Comparison of ENCODE assay signal across 1 cellular context in the genomic region with DNA sequence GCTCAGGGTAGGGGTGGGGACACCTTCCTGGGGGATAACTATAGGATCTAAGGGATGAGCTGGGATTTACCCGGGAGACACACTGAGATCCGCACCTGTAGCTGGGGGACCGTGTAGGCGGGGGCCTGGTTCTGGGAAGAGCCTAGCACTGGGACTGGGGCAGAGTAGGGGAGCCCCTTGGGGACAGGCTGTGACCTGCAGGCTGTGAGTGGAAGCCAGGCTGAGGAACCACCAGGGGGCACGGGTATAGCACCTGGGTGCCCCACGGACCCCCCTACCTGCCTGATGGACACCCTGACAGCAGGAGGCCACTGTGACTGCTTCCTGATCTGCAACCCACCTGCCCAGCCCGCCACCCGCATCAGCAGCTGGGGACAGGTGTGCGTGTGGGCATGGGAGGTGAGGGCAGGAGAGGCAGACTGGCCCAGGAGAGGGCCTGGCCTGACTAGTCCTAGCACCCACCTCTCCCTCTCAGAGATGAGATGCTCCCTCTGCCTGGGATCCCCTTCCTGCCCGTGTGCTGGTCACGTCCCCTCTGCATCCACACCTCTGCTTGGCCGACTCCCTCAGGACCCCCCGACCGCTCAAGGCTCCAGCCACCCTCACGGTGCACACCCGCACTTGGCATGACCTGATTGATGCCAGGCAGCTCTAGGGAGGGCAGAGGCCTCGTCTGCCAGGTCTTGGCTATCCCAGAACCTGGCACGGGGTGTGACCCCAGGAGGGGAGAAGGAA.
TF ChIP-seq lines count a peak whose summit lies in the region.

No MANE protein-coding gene starts in this region.

TF ChIP-seq in HepG2, 621 proteins besides CTCF, POLR2A, EP300 and RAD21 (continued from another document):
- TF ChIP-seq ZBTB34 (CRISPR knock-in tag; IDR thresholded peaks at IDR 0.05) (no peak), KAT8 (CRISPR knock-in tag; IDR thresholded peaks at IDR 0.05) (no peak), JARID2 (CRISPR knock-in tag; IDR thresholded peaks at IDR 0.05; ENCODE audit: insufficient replicate concordance) (no peak), NCOA5 (CRISPR knock-in tag; IDR thresholded peaks at IDR 0.05) (no peak), ZNF530 (CRISPR knock-in tag; IDR thresholded peaks at IDR 0.05; ENCODE audit: low read depth) (no peak)
- TF ChIP-seq, protein P1, sequence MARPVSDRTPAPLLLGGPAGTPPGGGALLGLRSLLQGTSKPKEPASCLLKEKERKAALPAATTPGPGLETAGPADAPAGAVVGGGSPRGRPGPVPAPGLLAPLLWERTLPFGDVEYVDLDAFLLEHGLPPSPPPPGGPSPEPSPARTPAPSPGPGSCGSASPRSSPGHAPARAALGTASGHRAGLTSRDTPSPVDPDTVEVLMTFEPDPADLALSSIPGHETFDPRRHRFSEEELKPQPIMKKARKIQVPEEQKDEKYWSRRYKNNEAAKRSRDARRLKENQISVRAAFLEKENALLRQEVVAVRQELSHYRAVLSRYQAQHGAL (CRISPR knock-in tag; IDR thresholded peaks at IDR 0.05; ENCODE audit: not compliant biosample characterization), result no peak
TF ChIP-seq in HepG2: peak in this region for 0.
